Comparison of ENCODE assay signal across 29 cellular contexts in the genomic region with DNA sequence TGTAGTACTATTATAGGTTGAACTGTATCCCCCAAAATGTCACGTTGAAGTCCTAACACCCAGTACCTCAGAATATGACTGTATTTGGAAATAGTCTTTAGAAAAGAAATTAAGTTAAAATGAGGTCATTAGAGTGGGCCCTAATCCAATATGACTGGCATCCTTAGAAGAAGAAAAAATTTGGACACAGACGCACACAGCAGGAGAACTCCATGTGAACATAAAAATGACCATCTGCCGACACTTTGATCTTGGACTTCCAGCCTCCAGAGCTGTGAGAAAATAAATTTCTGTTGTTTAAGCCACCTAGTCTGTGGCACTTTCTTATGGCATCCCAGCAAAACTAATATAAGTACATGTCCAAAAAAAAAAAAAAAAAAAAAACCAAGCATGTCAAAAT.
"Had no signal": no experiment of that assay in that cellular context is flagged by ENCODE, and none has a peak within 500 bp of the region (broad histone marks: within the 10 kb centered on the region; RNA-seq: fewer than 3 reads in every experiment).

No MANE protein-coding gene starts in this region.

- DNase-seq: hypothalamus; immature natural killer cell; kidney; left colon; left lung; lower lobe of right lung; mammary epithelial cell; mesenchymal stem cell; naive thymus-derived CD8-positive, alpha-beta T cell; ovary; retina; right cardiac atrium; stimulated activated CD4-positive, alpha-beta T cell treated with anti-CD3 and anti-CD28 coated beads, Interleukin-12 subunit alpha, Interleukin-12 subunit beta, amount 100 ng/mL, for 4 hours; stimulated activated CD4-positive, alpha-beta T cell treated with anti-CD3 and anti-CD28 coated beads, Interleukin-15, amount 100 ng/mL, for 24 hours; stimulated activated CD4-positive, alpha-beta T cell treated with anti-CD3 and anti-CD28 coated beads, Interleukin-2, amount 100 ng/mL, for 24 hours; stimulated activated CD4-positive, alpha-beta T cell treated with anti-CD3 and anti-CD28 coated beads, Interleukin-4, amount 100 ng/mL, for 1 hour; stimulated activated naive B cell treated with anti-CD40 and anti-IgM and Interleukin-4, amounts not matched to agents 10 μg/mL and 1 μg/mL and 100 μg/mL, for 72 hours; stimulated activated naive CD8-positive, alpha-beta T cell treated with anti-CD3 and anti-CD28 coated beads, Interleukin-15, Interleukin-2, amounts not matched to agents 100 U/mL and 50 U/mL, for 24 hours; stomach; testis; thyroid gland; transverse colon; upper lobe of left lung had no signal

- H3K36me3 ChIP-seq: left lung, lower lobe of right lung, neural progenitor cell, neutrophil, ovary, prostate gland, stomach, thyroid gland, transverse colon, upper lobe of left lung, vagina had no signal

- H3K4me3 ChIP-seq: left lung, lower lobe of right lung, neural progenitor cell, ovary, prostate gland, skin epidermis, stomach, testis, thyroid gland, transverse colon, upper lobe of left lung, vagina had no signal

- H3K4me1 ChIP-seq: lower lobe of right lung, neural progenitor cell, prostate gland, testis, thyroid gland had no signal

- H3K27ac ChIP-seq: left lung, lower lobe of right lung, neural progenitor cell, neutrophil, ovary, prostate gland, skin epidermis, stomach, testis, thyroid gland, transverse colon, upper lobe of left lung, vagina had no signal

- H3K9me3 ChIP-seq: left lung, lower lobe of right lung, neutrophil, ovary, prostate gland, stomach, testis, thyroid gland, transverse colon, upper lobe of left lung, vagina had no signal

- ATAC-seq: left colon; left lung; lower lobe of right lung; naive thymus-derived CD8-positive, alpha-beta T cell; right cardiac atrium; sciatic nerve; stimulated activated naive B cell treated with anti-CD40 and anti-IgM and Interleukin-4, amounts not matched to agents 10 μg/mL and 1 μg/mL and 100 μg/mL, for 72 hours; stimulated activated naive CD8-positive, alpha-beta T cell treated with anti-CD3 and anti-CD28 coated beads, Interleukin-15, Interleukin-2, amounts not matched to agents 100 U/mL and 50 U/mL, for 24 hours had no signal
